Comparison of ENCODE assay signal across 9 cellular contexts in genomic region chr9:34665109-34665380, GRCh38. TPM values are rescaled to one million over a fixed set of nuclear protein-coding genes. Genes with fewer than 3 reads are reported as not detected.
DNase-seq lines count a peak whose midpoint lies in the region; ATAC-seq, FAIRE-seq and TF ChIP-seq lines count a peak whose summit lies in the region.
"Had no signal": no experiment of that assay in that cellular context is flagged by ENCODE, and none has a peak within 500 bp of the region (broad histone marks: within the 10 kb centered on the region; RNA-seq: fewer than 3 reads in every experiment).

No MANE protein-coding gene starts in this region.

- H3K27me3 Mint-ChIP-seq in activated CD8-positive, alpha-beta memory T cell treated with anti-CD3 and anti-CD28 coated beads, Interleukin-2, amount 10 ng/mL, durations not matched to agents 7 days and 5 days, result no peaks in the 10 kb centered on the region

- dilution Hi-C loops in endothelial cell of umbilical vein (cut with MboI; ENCODE audit: extremely low pct_ligation_motif_present, low sequenced_read_pairs), result no loop called here

- H3K27ac Mint-ChIP-seq in activated CD8-positive, alpha-beta memory T cell treated with anti-CD3 and anti-CD28 coated beads, Interleukin-2, amount 10 ng/mL, durations not matched to agents 7 days and 5 days, result peak overlapping the region; percentile 90

- H3K9me3 Mint-ChIP-seq in activated CD8-positive, alpha-beta memory T cell treated with anti-CD3 and anti-CD28 coated beads, Interleukin-2, amount 10 ng/mL, durations not matched to agents 7 days and 5 days (ENCODE audit: low read depth), result peaks cover 3% of the 10 kb centered on the region

- H3K9me1 ChIP-seq in endothelial cell of umbilical vein (replicated peaks; ENCODE audit: control insufficient read depth, extremely low read depth, insufficient read depth, low read length), result no peaks in the 10 kb centered on the region

- H3K27ac ChIP-seq in Karpas-422 (ENCODE audit: low read length) (no peak overlapping the region), endothelial cell of umbilical vein (ENCODE audit: insufficient read depth, low read depth, low read length) (no peak overlapping the region), psoas muscle (peak overlapping the region; percentile 94)

- CTCF ChIA-PET in activated CD8-positive, alpha-beta memory T cell treated with anti-CD3 and anti-CD28 coated beads, Interleukin-2, amount 10 ng/mL, durations not matched to agents 7 days and 5 days (lab: Charles Lee), result interaction anchor here (0.6 to 10.8 kb wide), 9 partner anchors 9 to 53 kb away, joined by 3 to 124 read pairs (median 5); partner anchors contain the start of genes DCTN3, GALT, IL11RA and RPP25L
- CTCF ChIA-PET in endothelial cell of umbilical vein (lab: Charles Lee), result interaction anchor here (0.7 to 2.3 kb wide), 13 partner anchors 9 to 235 kb away, joined by 3 to 15 read pairs (median 6); partner anchors contain the start of genes GALT, IL11RA, RPP25L and SIGMAR1

- H3K27me3 ChIP-seq in Karpas-422 (ENCODE audit: low read length), result no peaks in the 10 kb centered on the region
- no peaks in the 10 kb centered on the region for H3K27me3 ChIP-seq in endothelial cell of umbilical vein (ENCODE audit: control insufficient read depth in 2 of 2, insufficient read depth in 2 of 2, low read length in 2 of 2)
- no peaks in the 10 kb centered on the region for H3K27me3 ChIP-seq in psoas muscle (ENCODE audit: insufficient read depth in 3 of 3, low read length in 2 of 3)

- H3K79me2 ChIP-seq in Karpas-422 (ENCODE audit: low read length) (no peaks in the 10 kb centered on the region), endothelial cell of umbilical vein (ENCODE audit: control insufficient read depth, insufficient read depth, low read length) (no peaks in the 10 kb centered on the region)

- H3K36me3 ChIP-seq in Karpas-422 (ENCODE audit: insufficient read depth, low read length) (no peaks in the 10 kb centered on the region), endothelial cell of umbilical vein (ENCODE audit: control insufficient read depth in 2 of 2, extremely low read depth in 1 of 2, insufficient read depth in 2 of 2, low read length in 2 of 2) (no peaks in the 10 kb centered on the region), psoas muscle (ENCODE audit: insufficient read depth in 1 of 2, low read depth in 1 of 2) (peaks cover 0 to 25% of the 10 kb centered on the region in 2 donors)

- H3K4me3 ChIP-seq in Karpas-422 (ENCODE audit: low read length) (peak overlapping the region; percentile 92), endothelial cell of umbilical vein (replicated peaks in 1 of 3; ENCODE audit: insufficient read depth in 1 of 3, low read depth in 1 of 3, low read length in 3 of 3) (peak overlapping the region; percentile 17 to 49 (median 24)), psoas muscle (peak overlapping the region; percentile 82)

- TF ChIP-seq CTCF in endothelial cell of umbilical vein (IDR thresholded peaks at IDR 0.05; ENCODE audit: extremely low read depth in 1 of 2, insufficient read depth in 1 of 2, low read depth in 1 of 2, low read length in 2 of 2), result no peak
- TF ChIP-seq CTCF in psoas muscle (IDR thresholded peaks at IDR 0.05), result no peak

- no peak for ATAC-seq in activated CD8-positive, alpha-beta memory T cell treated with anti-CD3 and anti-CD28 coated beads, Interleukin-2, amount 10 ng/mL, durations not matched to agents 7 days and 5 days
- ATAC-seq in psoas muscle, result peak in 2 of 4 donors; percentile 4 to 23

- peak overlapping the region; percentile 84 for H2AFZ ChIP-seq in Karpas-422 (ENCODE audit: low read length)
- H2AFZ ChIP-seq in endothelial cell of umbilical vein (ENCODE audit: low read depth, low read length), result peak overlapping the region; percentile 94

- BruUV-seq in endothelial cell of umbilical vein (replicated peaks; lab: Mats Ljungman, UMichigan), result no TSS peak

- FAIRE-seq in endothelial cell of umbilical vein (lab: Jason Lieb, UNC) (no peak), GM12892 (lab: Jason Lieb, UNC) (no peak)

- H3K9me2 ChIP-seq in Karpas-422 (replicated peaks; ENCODE audit: insufficient read depth, low read length), result no peaks in the 10 kb centered on the region

- H3K36me3 Mint-ChIP-seq in activated CD8-positive, alpha-beta memory T cell treated with anti-CD3 and anti-CD28 coated beads, Interleukin-2, amount 10 ng/mL, durations not matched to agents 7 days and 5 days, result peaks cover 18% of the 10 kb centered on the region

- H3K9ac ChIP-seq in Karpas-422 (ENCODE audit: low read length) (peak overlapping the region; percentile 73), endothelial cell of umbilical vein (replicated peaks; ENCODE audit: extremely low read depth, insufficient read depth, low read length) (no peak overlapping the region)

- H3K4me2 ChIP-seq in Karpas-422 (ENCODE audit: low read depth, low read length, poor library complexity, severe bottlenecking), result peak overlapping the region; percentile 99
- H3K4me2 ChIP-seq in endothelial cell of umbilical vein (ENCODE audit: insufficient read depth, low read length), result peak overlapping the region; percentile 63

- H3K4me1 ChIP-seq in Karpas-422 (ENCODE audit: low read length) (peaks cover 17% of the 10 kb centered on the region), endothelial cell of umbilical vein (ENCODE audit: control insufficient read depth, extremely low read depth, insufficient read depth, low read length) (peaks cover 5% of the 10 kb centered on the region), psoas muscle (peaks cover 8% of the 10 kb centered on the region)

- no peaks in the 10 kb centered on the region for H4K20me1 ChIP-seq in Karpas-422 (ENCODE audit: insufficient read depth, low read depth, low read length)
- no peaks in the 10 kb centered on the region for H4K20me1 ChIP-seq in endothelial cell of umbilical vein (replicated peaks; ENCODE audit: control insufficient read depth, extremely low read depth, insufficient read depth, low read length)

- peak overlapping the region; percentile 80 for H3K4me3 Mint-ChIP-seq in activated CD8-positive, alpha-beta memory T cell treated with anti-CD3 and anti-CD28 coated beads, Interleukin-2, amount 10 ng/mL, durations not matched to agents 7 days and 5 days

- H3K9me3 ChIP-seq in Karpas-422 (ENCODE audit: low read length) (no peaks in the 10 kb centered on the region), endothelial cell of umbilical vein (replicated peaks; ENCODE audit: control insufficient read depth, insufficient read depth, low read length) (no peaks in the 10 kb centered on the region), psoas muscle (no peaks in the 10 kb centered on the region)

- TF ChIP-seq POLR2A in endothelial cell of umbilical vein (IDR thresholded peaks at IDR 0.05; ENCODE audit: low read depth, low read length) (no peak), GM12892 (IDR thresholded peaks at IDR 0.05; ENCODE audit: low read depth, low read length) (no peak)

- intact Hi-C loops in endothelial cell of umbilical vein (cut with micrococcal nuclease), result loop anchor here (1.0 to 2.0 kb wide), 4 partner anchors 10 to 52 kb away; partner anchors contain the start of genes IL11RA, RPP25L and SIGMAR1
- intact Hi-C loops in psoas muscle (cut with DNase I), result no loop called here

- H3K4me1 Mint-ChIP-seq in activated CD8-positive, alpha-beta memory T cell treated with anti-CD3 and anti-CD28 coated beads, Interleukin-2, amount 10 ng/mL, durations not matched to agents 7 days and 5 days, result peaks cover 29% of the 10 kb centered on the region

- POLR2A ChIA-PET in endothelial cell of umbilical vein (lab: Charles Lee), result interaction anchor here (0.6 to 1.2 kb wide), 2 partner anchors 18 to 27 kb away, joined by 3 to 7 read pairs; partner anchors contain the start of genes GALT and SIGMAR1

- DNase-seq in activated CD8-positive, alpha-beta memory T cell treated with anti-CD3 and anti-CD28 coated beads, Interleukin-2, amount 10 ng/mL, durations not matched to agents 7 days and 5 days, result no peak
- DNase-seq in activated CD8-positive, alpha-beta memory T cell treated with anti-CD3 and anti-CD28 coated beads, Interleukin-2, amount 50 U/mL, for 48 hours, result no peak
- DNase-seq in Karpas-422, result no peak
- no peak for DNase-seq in endothelial cell of umbilical vein (ENCODE audit: low read depth, low spot score)
- DNase-seq in psoas muscle, result no peak
- no peak for DNase-seq in pons (ENCODE audit: low spot score)
- no peak for DNase-seq in GM12892 (ENCODE audit: insufficient read length)
- DNase-seq in NOMO-1 treated with dmso at 0.1 percent for 144 hours (lab: John Stamatoyannopoulos, UW; ENCODE audit: unreplicated experiment), result no peak

- 0 to 3% (median 2%) methylated on average over 15 to 20 of the region's 20 CpGs for WGBS in psoas muscle, 3 donors

RNA-seq across cellular contexts. Expression of gene CCL27, which starts 2.6 kb away (rescaled TPM):
- total RNA-seq in activated CD8-positive, alpha-beta memory T cell treated with anti-CD3 and anti-CD28 coated beads, Interleukin-2, amount 10 ng/mL, durations not matched to agents 7 days and 5 days, result not detected
- 0.36 TPM in 1 of 2 replicates, not detected in the other for total RNA-seq in Karpas-422 (2014; rRNA removed; shearing (Covaris generic); ENCODE audit: low replicate concordance)
- total RNA-seq in endothelial cell of umbilical vein (not detected in 2 replicates), psoas muscle (under 1 TPM in 2 of 4 donors, not detected in 2; 0.25 to 0.50 TPM)
- polyA plus RNA-seq in endothelial cell of umbilical vein (not detected in 2 replicates), psoas muscle (under 1 TPM; 0.14 to 0.31 (median 0.21) TPM)
- not detected in 2 replicates for polyA plus RNA-seq in endothelial cell of umbilical vein (2011; cell fraction: cytosol; rRNA removed)
- polyA plus RNA-seq in endothelial cell of umbilical vein (2011; cell fraction: nucleus; rRNA removed), result not detected in 2 replicates
- polyA plus RNA-seq in endothelial cell of umbilical vein (2012), result not detected in 2 replicates
- polyA minus RNA-seq in endothelial cell of umbilical vein, result not detected in 2 replicates
- polyA minus RNA-seq in endothelial cell of umbilical vein (2011; cell fraction: cytosol; rRNA and poly(A)+ RNA removed), result not detected
- not detected in 2 replicates for polyA minus RNA-seq in endothelial cell of umbilical vein (2011; cell fraction: nucleus; rRNA and poly(A)+ RNA removed)
- not detected for polyA plus RNA-seq in GM12892 (2012; ENCODE audit: missing spikeins)
- total RNA-seq: dermis microvascular lymphatic vessel endothelial cell had no signal

RNA-seq across cellular contexts. Expression of gene IL11RA, which starts 13.1 kb away (rescaled TPM):
- total RNA-seq in activated CD8-positive, alpha-beta memory T cell treated with anti-CD3 and anti-CD28 coated beads, Interleukin-2, amount 10 ng/mL, durations not matched to agents 7 days and 5 days, result 10 to 100 TPM; 26.5 to 26.7 TPM
- total RNA-seq in Karpas-422 (2014; rRNA removed; shearing (Covaris generic); ENCODE audit: low replicate concordance), result 9.4 and 15.1 TPM in 2 replicates
- total RNA-seq in endothelial cell of umbilical vein, result 13.6 and 15.3 TPM in 2 replicates
- 18.6 and 22.5 TPM in 2 replicates for polyA plus RNA-seq in endothelial cell of umbilical vein
- 7.2 and 10.3 TPM in 2 replicates for polyA plus RNA-seq in endothelial cell of umbilical vein (2011; cell fraction: cytosol; rRNA removed)
- polyA plus RNA-seq in endothelial cell of umbilical vein (2011; cell fraction: nucleus; rRNA removed), result 49.6 and 67.6 TPM in 2 replicates
- polyA plus RNA-seq in endothelial cell of umbilical vein (2012), result 5.0 and 9.8 TPM in 2 replicates
- 6.8 and 10.8 TPM in 2 replicates for polyA minus RNA-seq in endothelial cell of umbilical vein
- polyA minus RNA-seq in endothelial cell of umbilical vein (2011; cell fraction: cytosol; rRNA and poly(A)+ RNA removed), result 2.8 TPM
- 12.5 and 16.8 TPM in 2 replicates for polyA minus RNA-seq in endothelial cell of umbilical vein (2011; cell fraction: nucleus; rRNA and poly(A)+ RNA removed)
- total RNA-seq in psoas muscle, result 10 to 100 TPM in 3 of 4 donors, 1 to 10 TPM in 1; 7.7 to 20.1 (median 11.4) TPM
- 10 to 100 TPM in 2 of 3 donors, 1 to 10 TPM in 1; 8.8 to 12.4 (median 12.3) TPM for polyA plus RNA-seq in psoas muscle
- polyA plus RNA-seq in GM12892 (2012; ENCODE audit: missing spikeins), result 11.6 TPM

RNA-seq across cellular contexts. Expression of gene GALT, which starts 18.6 kb away (rescaled TPM):
- total RNA-seq in activated CD8-positive, alpha-beta memory T cell treated with anti-CD3 and anti-CD28 coated beads, Interleukin-2, amount 10 ng/mL, durations not matched to agents 7 days and 5 days, result 10 to 100 TPM; 61.0 to 71.3 TPM
- 45.4 and 66.2 TPM in 2 replicates for total RNA-seq in Karpas-422 (2014; rRNA removed; shearing (Covaris generic); ENCODE audit: low replicate concordance)
- total RNA-seq in endothelial cell of umbilical vein (30.0 and 36.6 TPM in 2 replicates), psoas muscle (10 to 100 TPM; 16.5 to 40.6 (median 27.1) TPM)
- polyA plus RNA-seq in endothelial cell of umbilical vein (58.5 and 61.3 TPM in 2 replicates), psoas muscle (10 to 100 TPM in 2 of 3 donors, 1 to 10 TPM in 1; 9.5 to 17.7 (median 15.7) TPM)
- 22.5 and 25.6 TPM in 2 replicates for polyA plus RNA-seq in endothelial cell of umbilical vein (2011; cell fraction: cytosol; rRNA removed)
- 240 and 284 TPM in 2 replicates for polyA plus RNA-seq in endothelial cell of umbilical vein (2011; cell fraction: nucleus; rRNA removed)
- 23.6 and 34.5 TPM in 2 replicates for polyA plus RNA-seq in endothelial cell of umbilical vein (2012)
- 29.7 and 32.3 TPM in 2 replicates for polyA minus RNA-seq in endothelial cell of umbilical vein
- polyA minus RNA-seq in endothelial cell of umbilical vein (2011; cell fraction: cytosol; rRNA and poly(A)+ RNA removed), result 8.6 TPM
- polyA minus RNA-seq in endothelial cell of umbilical vein (2011; cell fraction: nucleus; rRNA and poly(A)+ RNA removed), result 41.9 and 46.0 TPM in 2 replicates
- polyA plus RNA-seq in GM12892 (2012; ENCODE audit: missing spikeins), result 22.8 TPM

RNA-seq across cellular contexts. Expression of gene CCL19, which starts 26.0 kb away (rescaled TPM):
- not detected for total RNA-seq in activated CD8-positive, alpha-beta memory T cell treated with anti-CD3 and anti-CD28 coated beads, Interleukin-2, amount 10 ng/mL, durations not matched to agents 7 days and 5 days
- total RNA-seq in Karpas-422 (2014; rRNA removed; shearing (Covaris generic); ENCODE audit: low replicate concordance), result not detected in 2 replicates
- total RNA-seq in endothelial cell of umbilical vein, result not detected in 2 replicates
- polyA plus RNA-seq in endothelial cell of umbilical vein, result not detected in 2 replicates
- not detected in 2 replicates for polyA plus RNA-seq in endothelial cell of umbilical vein (2011; cell fraction: cytosol; rRNA removed)
- polyA plus RNA-seq in endothelial cell of umbilical vein (2011; cell fraction: nucleus; rRNA removed), result not detected in 2 replicates
- polyA plus RNA-seq in endothelial cell of umbilical vein (2012), result not detected in 2 replicates
- not detected in 2 replicates for polyA minus RNA-seq in endothelial cell of umbilical vein
- polyA minus RNA-seq in endothelial cell of umbilical vein (2011; cell fraction: cytosol; rRNA and poly(A)+ RNA removed), result not detected
- polyA minus RNA-seq in endothelial cell of umbilical vein (2011; cell fraction: nucleus; rRNA and poly(A)+ RNA removed), result not detected in 2 replicates
- total RNA-seq in psoas muscle, result not detected
- under 1 TPM in 2 of 3 donors, not detected in 1; 0.23 to 0.31 TPM for polyA plus RNA-seq in psoas muscle
- polyA plus RNA-seq in GM12892 (2012; ENCODE audit: missing spikeins), result 1.2 TPM
- total RNA-seq: dermis microvascular lymphatic vessel endothelial cell had no signal

RNA-seq across cellular contexts. Expression of gene SIGMAR1, which starts 27.5 kb away (rescaled TPM):
- total RNA-seq in activated CD8-positive, alpha-beta memory T cell treated with anti-CD3 and anti-CD28 coated beads, Interleukin-2, amount 10 ng/mL, durations not matched to agents 7 days and 5 days, result 10 to 100 TPM; 66.1 to 82.1 TPM
- total RNA-seq in Karpas-422 (2014; rRNA removed; shearing (Covaris generic); ENCODE audit: low replicate concordance), result 78.2 and 120 TPM in 2 replicates
- total RNA-seq in endothelial cell of umbilical vein (74.1 and 81.2 TPM in 2 replicates), psoas muscle (10 to 100 TPM; 13.0 to 16.5 (median 13.8) TPM)
- polyA plus RNA-seq in endothelial cell of umbilical vein (78.4 and 83.5 TPM in 2 replicates), psoas muscle (10 to 100 TPM; 13.8 to 50.1 (median 20.1) TPM)
- polyA plus RNA-seq in endothelial cell of umbilical vein (2011; cell fraction: cytosol; rRNA removed), result 93.9 and 95.3 TPM in 2 replicates
- 24.7 and 27.2 TPM in 2 replicates for polyA plus RNA-seq in endothelial cell of umbilical vein (2011; cell fraction: nucleus; rRNA removed)
- 80.0 and 89.4 TPM in 2 replicates for polyA plus RNA-seq in endothelial cell of umbilical vein (2012)
- 61.6 and 63.3 TPM in 2 replicates for polyA minus RNA-seq in endothelial cell of umbilical vein
- 98.6 TPM for polyA minus RNA-seq in endothelial cell of umbilical vein (2011; cell fraction: cytosol; rRNA and poly(A)+ RNA removed)
- 15.2 and 20.8 TPM in 2 replicates for polyA minus RNA-seq in endothelial cell of umbilical vein (2011; cell fraction: nucleus; rRNA and poly(A)+ RNA removed)
- polyA plus RNA-seq in GM12892 (2012; ENCODE audit: missing spikeins), result 28.8 TPM

Comparison
In these comparisons a context has a peak if more than half of its experiments do, and no peak if none do; other contexts are left out.
1. H3K4me3 ChIP-seq: peak in every context shown above with its lines; median percentile 92 in Karpas-422; 82 in psoas muscle; 24 in endothelial cell of umbilical vein.